29 cellular contexts compared by ENCODE assay signal in genomic region chr2:32777714-32778113, GRCh38.
"Had no signal": no experiment of that assay in that cellular context is flagged by ENCODE, and none has a peak within 500 bp of the region (broad histone marks: within the 10 kb centered on the region; RNA-seq: fewer than 3 reads in every experiment).

No MANE protein-coding gene starts in this region.

- H3K27me3 ChIP-seq: ascending aorta had no signal

- DNase-seq: activated B cell treated with CpG ODN at 0.5 μM for 24 hours; activated CD4-positive, alpha-beta memory T cell treated with anti-CD3 and anti-CD28 coated beads for 36 hours; activated CD4-positive, alpha-beta T cell treated with anti-CD3 and anti-CD28 coated beads for 4 hours; activated CD4-positive, alpha-beta T cell treated with anti-CD3 and anti-CD28 coated beads, Interleukin-2, amount 10 ng/mL, durations not matched to agents 24 days and 14 days; activated CD4-positive, alpha-beta T cell treated with anti-CD3 and anti-CD28 coated beads, Interleukin-2, amount 50 U/mL, for 1 hour; activated CD4-positive, alpha-beta T cell treated with anti-CD3 and anti-CD28 coated beads, Interleukin-2, amount 50 U/mL, for 4 hours; activated CD4-positive, CD25-positive, alpha-beta regulatory T cell treated with anti-CD3 and anti-CD28 coated beads, Interleukin-2, amount 50 U/mL, for 72 hours; activated CD8-positive, alpha-beta memory T cell treated with anti-CD3 and anti-CD28 coated beads, Interleukin-2, amount 50 U/mL, for 4 hours; activated CD8-positive, alpha-beta T cell treated with anti-CD3 and anti-CD28 coated beads for 36 hours; activated effector memory CD4-positive, alpha-beta T cell treated with anti-CD3 and anti-CD28 coated beads, Interleukin-2, amount 50 U/mL, for 16 hours; activated gamma-delta T cell treated with Interleukin-2 at 50 U/mL for 16 hours; activated naive CD4-positive, alpha-beta T cell; activated naive CD4-positive, alpha-beta T cell treated with anti-CD3 and anti-CD28 coated beads for 36 hours; activated naive CD4-positive, alpha-beta T cell treated with anti-CD3 and anti-CD28 coated beads, Interleukin-2, amount 50 U/mL, for 16 hours; activated naive CD8-positive, alpha-beta T cell treated with anti-CD3 and anti-CD28 coated beads for 36 hours; activated T-cell treated with anti-CD3 and anti-CD28 coated beads for 4 hours; activated T-cell treated with anti-CD3 and anti-CD28 coated beads, Interleukin-2, amount 50 U/mL, for 1 hour; activated T-cell treated with anti-CD3 and anti-CD28 coated beads, Interleukin-2, amount 50 U/mL, for 4 hours; activated T-cell treated with anti-CD3 and anti-CD28 coated beads, Interleukin-2, amount 50 U/mL, for 72 hours; amygdala; anterior cingulate cortex; central memory CD4-positive, alpha-beta T cell; T-cell; T-helper 17 cell; T1000 had no signal

- ATAC-seq: activated CD8-positive, alpha-beta T cell treated with anti-CD3 and anti-CD28 coated beads for 36 hours; activated naive CD4-positive, alpha-beta T cell treated with anti-CD3 and anti-CD28 coated beads, Interleukin-2, amount 50 U/mL, for 72 hours; activated T-cell treated with anti-CD3 and anti-CD28 coated beads, Interleukin-2, amount 50 U/mL, for 4 hours; activated T-cell treated with anti-CD3 and anti-CD28 coated beads, Interleukin-2, amount 50 U/mL, for 72 hours; activated T-helper 17 cell treated with anti-CD3 and anti-CD28 coated beads, Interleukin-2, amount 50 U/mL, for 72 hours; T-cell; T-helper 17 cell had no signal

- H3K4me1 ChIP-seq: ascending aorta had no signal

- H3K4me3 ChIP-seq: ascending aorta had no signal

- H3K27ac ChIP-seq: ascending aorta, VCaP had no signal
